Comparison of ENCODE assay signal across 18 cellular contexts in the genomic region with DNA sequence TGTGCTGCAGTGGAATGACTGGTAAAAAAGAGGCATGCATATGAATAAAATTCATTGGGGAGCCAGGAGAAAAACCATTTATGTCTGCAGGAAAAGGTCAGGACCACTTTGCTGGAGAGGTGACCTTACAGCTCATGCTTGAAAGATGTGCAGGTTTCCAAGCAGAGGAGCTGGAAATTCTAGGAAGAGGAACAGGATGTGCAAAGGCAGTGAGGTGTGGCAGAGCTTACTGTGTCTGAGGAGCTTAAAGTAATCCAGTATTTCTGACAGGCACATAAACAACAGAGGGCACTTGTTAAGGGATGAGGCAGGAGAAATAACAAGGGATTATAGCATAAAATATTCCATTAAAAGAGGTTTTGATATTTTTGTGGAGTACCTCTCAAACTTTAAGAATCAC.
A peak's percentile ranks its signal among the peaks of the same experiment; 100 is the strongest.
DNase-seq lines count a peak whose midpoint lies in the region; FAIRE-seq and TF ChIP-seq lines count a peak whose summit lies in the region.
"Had no signal": no experiment of that assay in that cellular context is flagged by ENCODE, and none has a peak within 500 bp of the region (broad histone marks: within the 10 kb centered on the region; RNA-seq: fewer than 3 reads in every experiment).

No MANE protein-coding gene starts in this region.

- H3K4me3 ChIP-seq in Caco-2 (ENCODE audit: low read depth, low read length) (no peak overlapping the region), bronchial epithelial cell (ENCODE audit: low read depth, low read length) (no peak overlapping the region)

- H3K4me1 ChIP-seq in Caco-2: peaks cover 16% of the 10 kb centered on the region

- no peaks in the 10 kb centered on the region for H3K9me3 Mint-ChIP-seq in Caco-2 (ENCODE audit: unreplicated experiment)
- H3K9me3 Mint-ChIP-seq: CD8-positive, alpha-beta memory T cell; HFFc6 had no signal

- CTCF ChIA-PET in Caco-2 (lab: Charles Lee): no interaction called here

- peaks cover 19% of the 10 kb centered on the region for H3K4me1 Mint-ChIP-seq in Caco-2 (ENCODE audit: low read depth, unreplicated experiment)
- H3K4me1 Mint-ChIP-seq: B cell; CD8-positive, alpha-beta memory T cell had no signal

- BruUV-seq in Caco-2 (replicated peaks; lab: Mats Ljungman, UMichigan): no TSS peak

- no peaks in the 10 kb centered on the region for H3K36me3 ChIP-seq in Caco-2 (ENCODE audit: control insufficient read depth, insufficient read depth, low read length)
- no peaks in the 10 kb centered on the region for H3K36me3 ChIP-seq in bronchial epithelial cell (ENCODE audit: control insufficient read depth, insufficient read depth, low read length)

- H3K9me3 ChIP-seq in Caco-2: no peaks in the 10 kb centered on the region

- intact Hi-C loops in Caco-2 (cut with micrococcal nuclease; ENCODE audit: unreplicated experiment): no loop called here

- no peaks in the 10 kb centered on the region for H3K27me3 ChIP-seq in Caco-2 (replicated peaks; ENCODE audit: control insufficient read depth, insufficient read depth, low read length)
- no peaks in the 10 kb centered on the region for H3K27me3 ChIP-seq in bronchial epithelial cell (ENCODE audit: control insufficient read depth, insufficient read depth, low read length)

- DNase-seq in Caco-2: no peak
- peak; percentile 27 for DNase-seq in HT1080 (ENCODE audit: low read depth)
- peak; percentile 26 for DNase-seq in bronchial epithelial cell (ENCODE audit: low read depth)
- peak; percentile 64 for DNase-seq in left kidney (ENCODE audit: low read depth, low spot score)
- DNase-seq in NAMALWA (ENCODE audit: low spot score): no peak
- no peak for DNase-seq in NCI-H774 (lab: John Stamatoyannopoulos, UW)
- DNase-seq in foreskin melanocyte: no peak
- DNase-seq in NCI-H2107 (lab: John Stamatoyannopoulos, UW): no peak
- DNase-seq: ACHN; CD8-positive, alpha-beta memory T cell; HFFc6; MV-4-11; NCI-H1436; NCI-H2081 treated with DMSO at 0.1 percent for 48 hours had no signal

- H3K27me3 Mint-ChIP-seq in Caco-2 (ENCODE audit: insufficient read depth, unreplicated experiment): no peaks in the 10 kb centered on the region
- H3K27me3 Mint-ChIP-seq: B cell had no signal

- H3K27ac Mint-ChIP-seq in Caco-2 (ENCODE audit: unreplicated experiment): peak overlapping the region; percentile 19
- H3K27ac Mint-ChIP-seq: B cell; CD8-positive, alpha-beta memory T cell; HFFc6 had no signal

- FAIRE-seq in bronchial epithelial cell (lab: Jason Lieb, UNC): no peak
- FAIRE-seq: GM18507, H1, HTR-8/SVneo had no signal

- no peak for TF ChIP-seq CTCF in Caco-2 (IDR thresholded peaks at IDR 0.05; ENCODE audit: insufficient read depth in 1 of 2, low read depth in 1 of 2, low read length in 1 of 2, severe bottlenecking in 1 of 2, unreplicated experiment in 1 of 2)
- TF ChIP-seq CTCF in bronchial epithelial cell (IDR thresholded peaks at IDR 0.05; ENCODE audit: insufficient read depth, low read length, severe bottlenecking): no peak

- no peak overlapping the region for H3K4me3 Mint-ChIP-seq in Caco-2 (ENCODE audit: unreplicated experiment)
- H3K4me3 Mint-ChIP-seq: B cell; CD8-positive, alpha-beta memory T cell; HFFc6 had no signal

- H3K36me3 Mint-ChIP-seq in Caco-2 (ENCODE audit: insufficient read depth, unreplicated experiment): peaks cover 6% of the 10 kb centered on the region
- H3K36me3 Mint-ChIP-seq: CD8-positive, alpha-beta memory T cell had no signal

- POLR2A ChIA-PET in Caco-2 (lab: Charles Lee): no interaction called here

Comparison
In these comparisons a context has a peak if more than half of its experiments do, and no peak if none do; other contexts are left out.
1. DNase-seq: peak in HT1080 (single experiment), bronchial epithelial cell (single experiment) and left kidney (single experiment); none in Caco-2 (0 of 2), NAMALWA (single experiment), NCI-H774 (single experiment), foreskin melanocyte (single experiment) and NCI-H2107 (single experiment).